22 cellular contexts compared by ENCODE assay signal in genomic region chr11:69470793-69471192, GRCh38. TPM values are rescaled to one million over a fixed set of nuclear protein-coding genes. Genes with fewer than 3 reads are reported as not detected.
"Had no signal": no experiment of that assay in that cellular context is flagged by ENCODE, and none has a peak within 500 bp of the region (broad histone marks: within the 10 kb centered on the region; RNA-seq: fewer than 3 reads in every experiment).

No MANE protein-coding gene starts in this region.

- H3K27me3 ChIP-seq: ascending aorta, suprapubic skin had no signal

- H3K9me3 ChIP-seq: ascending aorta, suprapubic skin had no signal

- H3K4me1 ChIP-seq: ascending aorta, left lung had no signal

- H3K27ac Mint-ChIP-seq: activated T-cell treated with anti-CD3 and anti-CD28 coated beads, Interleukin-2, amount 50 U/mL, for 72 hours; naive thymus-derived CD8-positive, alpha-beta T cell; T-helper 17 cell had no signal

- H3K4me3 ChIP-seq: ascending aorta, dorsolateral prefrontal cortex, left lung, skin epidermis, suprapubic skin had no signal

- H3K27ac ChIP-seq: ascending aorta, dorsolateral prefrontal cortex, left lung, skin epidermis, suprapubic skin, VCaP had no signal

- ATAC-seq: activated T-cell treated with anti-CD3 and anti-CD28 coated beads, Interleukin-2, amount 50 U/mL, for 72 hours; left lung; naive thymus-derived CD8-positive, alpha-beta T cell; stimulated activated naive CD8-positive, alpha-beta T cell treated with anti-CD3 and anti-CD28 coated beads, Interleukin-15, amount 100 ng/mL, for 72 hours; T-helper 17 cell had no signal

- H3K9me3 Mint-ChIP-seq: type B pancreatic cell had no signal

- H3K36me3 Mint-ChIP-seq: naive thymus-derived CD8-positive, alpha-beta T cell; type B pancreatic cell had no signal

- DNase-seq: activated CD4-positive, alpha-beta T cell treated with anti-CD3 and anti-CD28 coated beads, Interleukin-2, amount 50 U/mL, for 1 hour; activated CD4-positive, CD25-positive, alpha-beta regulatory T cell treated with anti-CD3 and anti-CD28 coated beads, Interleukin-2, amount 50 U/mL, for 72 hours; activated CD8-positive, alpha-beta memory T cell treated with anti-CD3 and anti-CD28 coated beads for 24 hours; activated effector memory CD4-positive, alpha-beta T cell treated with anti-CD3 and anti-CD28 coated beads, Interleukin-2, amount 50 U/mL, for 16 hours; activated naive CD4-positive, alpha-beta T cell treated with anti-CD3 and anti-CD28 coated beads, Interleukin-2, amount 50 U/mL, for 16 hours; activated T-cell treated with anti-CD3 and anti-CD28 coated beads, Interleukin-2, amount 50 U/mL, for 72 hours; erythroblast; glutamatergic neuron; hypothalamus; nucleus accumbens; stimulated activated CD4-positive, alpha-beta T cell treated with anti-CD3 and anti-CD28 coated beads, Interleukin-4, amount 100 ng/mL, for 1 hour; stimulated activated naive CD8-positive, alpha-beta T cell treated with anti-CD3 and anti-CD28 coated beads, Interleukin-15, amount 100 ng/mL, for 72 hours; T-helper 17 cell had no signal

- H3K36me3 ChIP-seq: ascending aorta, left lung, suprapubic skin had no signal

- H3K4me3 Mint-ChIP-seq: activated T-cell treated with anti-CD3 and anti-CD28 coated beads, Interleukin-2, amount 50 U/mL, for 72 hours; naive thymus-derived CD8-positive, alpha-beta T cell; stimulated activated naive CD8-positive, alpha-beta T cell treated with anti-CD3 and anti-CD28 coated beads, Interleukin-15, amount 100 ng/mL, for 72 hours; T-helper 17 cell had no signal

RNA-seq across cellular contexts. Expression of gene LINC01488, which starts 10.7 kb away (rescaled TPM):
- total RNA-seq: activated T-cell treated with anti-CD3 and anti-CD28 coated beads, Interleukin-2, amount 50 U/mL, for 72 hours; ascending aorta; dorsolateral prefrontal cortex; left lung; mucosa of gallbladder; naive thymus-derived CD8-positive, alpha-beta T cell; suprapubic skin; T-helper 17 cell had no signal
- polyA plus RNA-seq: naive thymus-derived CD8-positive, alpha-beta T cell had no signal
